In genomic region chr5:5887818-5888217, GRCh38 we compare ENCODE assay signal across 24 cellular contexts.
"Had no signal": no experiment of that assay in that cellular context is flagged by ENCODE, and none has a peak within 500 bp of the region (broad histone marks: within the 10 kb centered on the region; RNA-seq: fewer than 3 reads in every experiment).

No MANE protein-coding gene starts in this region.

- H3K27ac ChIP-seq: left lung, lower lobe of right lung, ovary, right atrium auricular region, right lobe of liver, stomach, thoracic aorta, tibial artery, upper lobe of right lung had no signal

- H3K4me3 Mint-ChIP-seq: naive B cell; natural killer cell; stimulated activated naive B cell treated with anti-CD40 and anti-IgM and Interleukin-4, amounts not matched to agents 10 μg/mL and 1 μg/mL and 100 μg/mL, for 72 hours had no signal

- H3K9me3 ChIP-seq: left lung, lower lobe of right lung, ovary, right atrium auricular region, right lobe of liver, stomach, thoracic aorta, tibial artery, upper lobe of right lung had no signal

- H3K36me3 ChIP-seq: left lung, lower lobe of right lung, ovary, right atrium auricular region, right lobe of liver, stomach, thoracic aorta, tibial artery, upper lobe of right lung had no signal

- H3K4me1 Mint-ChIP-seq: naive B cell; natural killer cell; stimulated activated naive B cell treated with anti-CD40 and anti-IgM and Interleukin-4, amounts not matched to agents 10 μg/mL and 1 μg/mL and 100 μg/mL, for 72 hours had no signal

- DNase-seq: hippocampal formation; kidney glomerular epithelial cell; left cardiac atrium; left lung; lower lobe of right lung; mammary epithelial cell; mesenchymal stem cell; naive B cell; natural killer cell; ovary; right lobe of liver; stimulated activated CD4-positive, alpha-beta T cell treated with anti-CD3 and anti-CD28 coated beads, Interleukin-12 subunit alpha, Interleukin-12 subunit beta, amount 100 ng/mL, for 4 hours; stimulated activated CD4-positive, alpha-beta T cell treated with anti-CD3 and anti-CD28 coated beads, Interleukin-15, amount 100 ng/mL, for 24 hours; stimulated activated CD4-positive, alpha-beta T cell treated with anti-CD3 and anti-CD28 coated beads, Interleukin-2, amount 100 ng/mL, for 24 hours; stimulated activated CD4-positive, alpha-beta T cell treated with anti-CD3 and anti-CD28 coated beads, Interleukin-4, amount 100 ng/mL, for 1 hour; stimulated activated naive B cell treated with anti-CD40 and anti-IgM and Interleukin-4, amounts not matched to agents 10 μg/mL and 1 μg/mL and 100 μg/mL, for 72 hours; stimulated activated naive CD8-positive, alpha-beta T cell treated with anti-CD3 and anti-CD28 coated beads, Interleukin-15, Interleukin-2, amounts not matched to agents 100 U/mL and 50 U/mL, for 24 hours; stomach; tibial artery; trophoblast cell; upper lobe of right lung had no signal

- H3K4me1 ChIP-seq: left lung, lower lobe of right lung, right atrium auricular region, right lobe of liver, upper lobe of right lung had no signal

- H3K4me3 ChIP-seq: left lung, lower lobe of right lung, ovary, right atrium auricular region, right lobe of liver, stomach, thoracic aorta, tibial artery, upper lobe of right lung had no signal

- H3K36me3 Mint-ChIP-seq: naive B cell; natural killer cell; stimulated activated naive B cell treated with anti-CD40 and anti-IgM and Interleukin-4, amounts not matched to agents 10 μg/mL and 1 μg/mL and 100 μg/mL, for 72 hours had no signal

- H3K27ac Mint-ChIP-seq: naive B cell; natural killer cell; progenitor cell of endocrine pancreas; stimulated activated naive B cell treated with anti-CD40 and anti-IgM and Interleukin-4, amounts not matched to agents 10 μg/mL and 1 μg/mL and 100 μg/mL, for 72 hours had no signal

- H3K27me3 ChIP-seq: ovary, right atrium auricular region, right lobe of liver had no signal

- H3K9me3 Mint-ChIP-seq: stimulated activated naive B cell treated with anti-CD40 and anti-IgM and Interleukin-4, amounts not matched to agents 10 μg/mL and 1 μg/mL and 100 μg/mL, for 72 hours had no signal
